ENCODE assay signal across 8 cellular contexts in the genomic region with DNA sequence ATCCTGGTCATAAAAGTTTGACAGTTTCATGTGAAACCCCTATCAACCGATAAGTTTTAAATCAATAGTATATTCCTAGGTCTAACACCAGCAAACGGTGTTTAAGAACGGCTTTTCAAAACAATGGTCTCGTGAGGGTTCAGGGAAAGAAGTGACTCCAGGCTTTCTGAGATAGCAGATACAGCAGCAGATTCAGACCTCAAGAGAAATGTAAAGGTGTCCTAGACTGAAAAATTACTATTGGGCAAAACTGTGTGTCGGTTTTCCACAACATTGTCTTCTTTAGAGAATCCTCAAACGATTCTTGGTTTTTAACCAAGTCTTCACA. TPM values are rescaled to one million over a fixed set of nuclear protein-coding genes. Genes with fewer than 3 reads are reported as not detected.
A peak's percentile ranks its signal among the peaks of the same experiment; 100 is the strongest.
DNase-seq lines count a peak whose midpoint lies in the region; ATAC-seq, FAIRE-seq and TF ChIP-seq lines count a peak whose summit lies in the region.

No MANE protein-coding gene starts in this region.

- H3K9me3 Mint-ChIP-seq in activated naive CD8-positive, alpha-beta T cell (ENCODE audit: low read depth): no peaks in the 10 kb centered on the region
- H3K9me3 Mint-ChIP-seq in immature natural killer cell: no peaks in the 10 kb centered on the region

- H3K4me1 Mint-ChIP-seq in activated naive CD8-positive, alpha-beta T cell (ENCODE audit: low read depth): peaks cover 62% of the 10 kb centered on the region
- peaks cover 63 to 73% of the 10 kb centered on the region in 2 donors for H3K4me1 Mint-ChIP-seq in immature natural killer cell

- peak overlapping the region; percentile 99 for H3K27ac Mint-ChIP-seq in activated naive CD8-positive, alpha-beta T cell
- peak overlapping the region; percentile 98 to 100 (median 99) for H3K27ac Mint-ChIP-seq in immature natural killer cell

- H3K4me3 ChIP-seq in right atrium auricular region (peak overlapping the region; percentile 79 to 90), suprapubic skin (peak overlapping the region; percentile 90)

- TF ChIP-seq CTCF in right atrium auricular region (IDR thresholded peaks at IDR 0.05) (no peak), suprapubic skin (IDR thresholded peaks at IDR 0.05) (no peak)

- peaks cover 2% of the 10 kb centered on the region for H3K36me3 Mint-ChIP-seq in activated naive CD8-positive, alpha-beta T cell
- H3K36me3 Mint-ChIP-seq in immature natural killer cell: peaks cover 0 to 5% (median 0%) of the 10 kb centered on the region in 3 donors

- H3K4me1 ChIP-seq in right atrium auricular region (peaks cover 0 to 63% of the 10 kb centered on the region in 2 donors), suprapubic skin (peaks cover 54% of the 10 kb centered on the region)

- H3K27me3 ChIP-seq in right atrium auricular region: no peaks in the 10 kb centered on the region
- no peaks in the 10 kb centered on the region for H3K27me3 ChIP-seq in suprapubic skin

- peak overlapping the region; percentile 97 for H3K4me3 Mint-ChIP-seq in activated naive CD8-positive, alpha-beta T cell
- H3K4me3 Mint-ChIP-seq in immature natural killer cell: peak overlapping the region; percentile 99 to 100 (median 99)

- ATAC-seq in left ventricle myocardium superior: no peak

- FAIRE-seq in urothelium cell line (lab: Jason Lieb, UNC): no peak

- DNase-seq in right atrium auricular region (ENCODE audit: low spot score): no peak
- no peak for DNase-seq in left ventricle myocardium superior
- no peak for DNase-seq in immature natural killer cell
- DNase-seq in suprapubic skin (ENCODE audit: low spot score in 2 of 2): no peak
- no peak for DNase-seq in stimulated activated CD4-positive, alpha-beta T cell treated with anti-CD3 and anti-CD28 coated beads, Interleukin-4, amount 100 ng/mL, for 24 hours
- DNase-seq in urothelium cell line (ENCODE audit: low spot score): no peak
- DNase-seq in germinal center (ENCODE audit: low spot score): no peak

- no peak for TF ChIP-seq EP300 in suprapubic skin (IDR thresholded peaks at IDR 0.05)

- no peak for TF ChIP-seq POLR2A in suprapubic skin (IDR thresholded peaks at IDR 0.05)

- intact Hi-C loops in left ventricle myocardium superior (cut with micrococcal nuclease): no loop called here

- H3K27me3 Mint-ChIP-seq in activated naive CD8-positive, alpha-beta T cell: no peaks in the 10 kb centered on the region
- H3K27me3 Mint-ChIP-seq in immature natural killer cell (ENCODE audit: low read depth in 3 of 3): peaks cover 14 to 27% (median 17%) of the 10 kb centered on the region in 3 donors

- H3K36me3 ChIP-seq in right atrium auricular region: no peaks in the 10 kb centered on the region
- H3K36me3 ChIP-seq in suprapubic skin: no peaks in the 10 kb centered on the region

- no peaks in the 10 kb centered on the region for H3K9me3 ChIP-seq in right atrium auricular region
- no peaks in the 10 kb centered on the region for H3K9me3 ChIP-seq in suprapubic skin

- peak overlapping the region; percentile 95 to 96 for H3K27ac ChIP-seq in right atrium auricular region
- peak overlapping the region; percentile 97 for H3K27ac ChIP-seq in suprapubic skin

- 6% methylated on average over 6 of the region's 6 CpGs for WGBS in suprapubic skin

RNA-seq across cellular contexts. Expression of a gene that starts 1.3 kb away (rescaled TPM):
- total RNA-seq in right atrium auricular region (10 to 100 TPM; 26.8 to 34.2 TPM), left ventricle myocardium superior (28.7 TPM), suprapubic skin (10 to 100 TPM; 41.4 to 78.6 (median 53.4) TPM)
- 10 to 100 TPM in 1 of 3 donors, 1 to 10 TPM in 2; 7.4 to 27.0 (median 8.2) TPM for polyA plus RNA-seq in immature natural killer cell
